Comparison of ENCODE assay signal across 1 cellular context in the genomic region with DNA sequence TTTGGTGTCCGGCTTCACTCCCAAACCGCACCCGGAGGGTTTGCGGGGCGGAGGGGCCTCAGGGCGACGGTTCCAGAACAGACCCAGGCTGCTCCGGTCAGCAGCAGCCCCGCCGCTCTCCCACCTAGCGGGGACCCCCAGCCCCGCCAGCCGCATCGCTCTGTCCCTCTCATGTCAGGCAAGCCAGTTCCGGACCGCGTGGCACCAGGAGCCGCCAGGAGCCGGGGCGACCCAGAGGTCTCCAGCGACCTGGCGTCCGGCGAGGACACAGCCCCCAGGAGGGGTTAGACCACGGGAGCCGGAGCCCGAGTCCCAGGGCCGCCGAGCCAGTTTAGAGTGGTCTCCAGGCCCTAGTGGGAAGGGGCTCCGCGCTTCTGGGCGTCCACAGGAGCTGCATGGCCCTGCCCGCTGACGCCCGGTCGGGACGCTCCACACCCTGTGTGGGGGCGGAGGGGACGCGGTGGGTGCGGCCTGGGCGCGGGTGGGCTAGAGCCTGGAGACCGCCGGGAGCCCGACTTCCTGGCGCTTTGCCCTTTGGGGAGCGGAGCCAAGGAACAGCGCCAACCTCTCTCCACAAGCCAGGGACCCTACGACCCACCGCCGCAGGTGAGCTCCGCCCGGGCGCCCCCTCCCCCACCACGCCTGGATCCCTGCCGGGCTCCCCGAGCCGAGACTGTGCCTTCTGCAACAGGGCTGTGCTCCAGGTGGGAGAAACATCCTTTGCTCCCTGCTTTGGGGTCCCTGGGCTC.
A peak's percentile ranks its signal among the peaks of the same experiment; 100 is the strongest.
TF ChIP-seq lines count a peak whose summit lies in the region.

No MANE protein-coding gene starts in this region.

TF ChIP-seq in HepG2, 621 proteins besides CTCF, POLR2A, EP300 and RAD21 (continued from another document and continues in another):
- TF ChIP-seq, protein P1, sequence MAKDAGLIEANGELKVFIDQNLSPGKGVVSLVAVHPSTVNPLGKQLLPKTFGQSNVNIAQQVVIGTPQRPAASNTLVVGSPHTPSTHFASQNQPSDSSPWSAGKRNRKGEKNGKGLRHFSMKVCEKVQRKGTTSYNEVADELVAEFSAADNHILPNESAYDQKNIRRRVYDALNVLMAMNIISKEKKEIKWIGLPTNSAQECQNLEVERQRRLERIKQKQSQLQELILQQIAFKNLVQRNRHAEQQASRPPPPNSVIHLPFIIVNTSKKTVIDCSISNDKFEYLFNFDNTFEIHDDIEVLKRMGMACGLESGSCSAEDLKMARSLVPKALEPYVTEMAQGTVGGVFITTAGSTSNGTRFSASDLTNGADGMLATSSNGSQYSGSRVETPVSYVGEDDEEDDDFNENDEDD (CRISPR knock-in tag; IDR thresholded peaks at IDR 0.05; ENCODE audit: borderline replicate concordance): no peak
- TF ChIP-seq KDM5A (IDR thresholded peaks at IDR 0.05; ENCODE audit: borderline replicate concordance, low read length): no peak
- no peak for TF ChIP-seq ATF3 (CRISPR knock-in tag; IDR thresholded peaks at IDR 0.05)
- TF ChIP-seq ARID3A (IDR thresholded peaks at IDR 0.05; ENCODE audit: low read depth, low read length): no peak
- no peak for TF ChIP-seq TEAD3 (CRISPR knock-in tag; optimal IDR thresholded peaks at IDR 0.05; ENCODE audit: borderline replicate concordance)
- TF ChIP-seq HOXA7 (CRISPR knock-in tag; IDR thresholded peaks at IDR 0.05): no peak
- peak; percentile 63 for TF ChIP-seq ZFX (CRISPR knock-in tag; IDR thresholded peaks at IDR 0.05; ENCODE audit: low read depth)
- TF ChIP-seq, protein P2, sequence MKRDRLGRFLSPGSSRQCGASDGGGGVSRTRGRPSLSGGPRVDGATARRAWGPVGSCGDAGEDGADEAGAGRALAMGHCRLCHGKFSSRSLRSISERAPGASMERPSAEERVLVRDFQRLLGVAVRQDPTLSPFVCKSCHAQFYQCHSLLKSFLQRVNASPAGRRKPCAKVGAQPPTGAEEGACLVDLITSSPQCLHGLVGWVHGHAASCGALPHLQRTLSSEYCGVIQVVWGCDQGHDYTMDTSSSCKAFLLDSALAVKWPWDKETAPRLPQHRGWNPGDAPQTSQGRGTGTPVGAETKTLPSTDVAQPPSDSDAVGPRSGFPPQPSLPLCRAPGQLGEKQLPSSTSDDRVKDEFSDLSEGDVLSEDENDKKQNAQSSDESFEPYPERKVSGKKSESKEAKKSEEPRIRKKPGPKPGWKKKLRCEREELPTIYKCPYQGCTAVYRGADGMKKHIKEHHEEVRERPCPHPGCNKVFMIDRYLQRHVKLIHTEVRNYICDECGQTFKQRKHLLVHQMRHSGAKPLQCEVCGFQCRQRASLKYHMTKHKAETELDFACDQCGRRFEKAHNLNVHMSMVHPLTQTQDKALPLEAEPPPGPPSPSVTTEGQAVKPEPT (CRISPR knock-in tag; IDR thresholded peaks at IDR 0.05; ENCODE audit: low read depth): no peak
- TF ChIP-seq ZNF572 (CRISPR knock-in tag; IDR thresholded peaks at IDR 0.05): no peak
- TF ChIP-seq NFKBIZ (CRISPR knock-in tag; IDR thresholded peaks at IDR 0.05): no peak
- no peak for TF ChIP-seq FOXA3 (CRISPR knock-in tag; IDR thresholded peaks at IDR 0.05)
- no peak for TF ChIP-seq NCOR1 (IDR thresholded peaks at IDR 0.05; ENCODE audit: borderline replicate concordance, low read length)
- no peak for TF ChIP-seq HOXA3 (CRISPR knock-in tag; IDR thresholded peaks at IDR 0.05)
- no peak; the same call in 1 of the 2 replicates for TF ChIP-seq ZNF619 (CRISPR knock-in tag; IDR thresholded peaks at IDR 0.05)
- TF ChIP-seq REL (CRISPR knock-in tag; conservative IDR thresholded peaks at IDR 0.05): no peak
- TF ChIP-seq ZFP41 (CRISPR knock-in tag; IDR thresholded peaks at IDR 0.05; ENCODE audit: borderline replicate concordance): 0 out of 2 replicates have a peak, but pooled peaks have one; percentile 33
- TF ChIP-seq, protein P3, sequence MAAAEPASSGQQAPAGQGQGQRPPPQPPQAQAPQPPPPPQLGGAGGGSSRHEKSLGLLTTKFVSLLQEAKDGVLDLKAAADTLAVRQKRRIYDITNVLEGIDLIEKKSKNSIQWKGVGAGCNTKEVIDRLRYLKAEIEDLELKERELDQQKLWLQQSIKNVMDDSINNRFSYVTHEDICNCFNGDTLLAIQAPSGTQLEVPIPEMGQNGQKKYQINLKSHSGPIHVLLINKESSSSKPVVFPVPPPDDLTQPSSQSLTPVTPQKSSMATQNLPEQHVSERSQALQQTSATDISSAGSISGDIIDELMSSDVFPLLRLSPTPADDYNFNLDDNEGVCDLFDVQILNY (CRISPR knock-in tag; conservative IDR thresholded peaks at IDR 0.05): no peak
- no peak for TF ChIP-seq ZNF878 (CRISPR knock-in tag; IDR thresholded peaks at IDR 0.05)
- no peak for TF ChIP-seq KMT2B (CRISPR knock-in tag; IDR thresholded peaks at IDR 0.05)
- TF ChIP-seq ZNF574 (CRISPR knock-in tag; IDR thresholded peaks at IDR 0.05): no peak
- TF ChIP-seq THAP7 (CRISPR knock-in tag; IDR thresholded peaks at IDR 0.05): no peak
- no peak for TF ChIP-seq LBX2 (CRISPR knock-in tag; IDR thresholded peaks at IDR 0.05; ENCODE audit: borderline replicate concordance)
- TF ChIP-seq NFKB2 (CRISPR knock-in tag; IDR thresholded peaks at IDR 0.05; ENCODE audit: borderline replicate concordance): peak; percentile 38; the same call in 1 of the 2 replicates
- no peak for TF ChIP-seq HMG20B (CRISPR knock-in tag; conservative IDR thresholded peaks at IDR 0.05)
- no peak for TF ChIP-seq WIZ (CRISPR knock-in tag; IDR thresholded peaks at IDR 0.05)
- TF ChIP-seq DMAP1 (CRISPR knock-in tag; IDR thresholded peaks at IDR 0.05): no peak
- TF ChIP-seq, protein P4, sequence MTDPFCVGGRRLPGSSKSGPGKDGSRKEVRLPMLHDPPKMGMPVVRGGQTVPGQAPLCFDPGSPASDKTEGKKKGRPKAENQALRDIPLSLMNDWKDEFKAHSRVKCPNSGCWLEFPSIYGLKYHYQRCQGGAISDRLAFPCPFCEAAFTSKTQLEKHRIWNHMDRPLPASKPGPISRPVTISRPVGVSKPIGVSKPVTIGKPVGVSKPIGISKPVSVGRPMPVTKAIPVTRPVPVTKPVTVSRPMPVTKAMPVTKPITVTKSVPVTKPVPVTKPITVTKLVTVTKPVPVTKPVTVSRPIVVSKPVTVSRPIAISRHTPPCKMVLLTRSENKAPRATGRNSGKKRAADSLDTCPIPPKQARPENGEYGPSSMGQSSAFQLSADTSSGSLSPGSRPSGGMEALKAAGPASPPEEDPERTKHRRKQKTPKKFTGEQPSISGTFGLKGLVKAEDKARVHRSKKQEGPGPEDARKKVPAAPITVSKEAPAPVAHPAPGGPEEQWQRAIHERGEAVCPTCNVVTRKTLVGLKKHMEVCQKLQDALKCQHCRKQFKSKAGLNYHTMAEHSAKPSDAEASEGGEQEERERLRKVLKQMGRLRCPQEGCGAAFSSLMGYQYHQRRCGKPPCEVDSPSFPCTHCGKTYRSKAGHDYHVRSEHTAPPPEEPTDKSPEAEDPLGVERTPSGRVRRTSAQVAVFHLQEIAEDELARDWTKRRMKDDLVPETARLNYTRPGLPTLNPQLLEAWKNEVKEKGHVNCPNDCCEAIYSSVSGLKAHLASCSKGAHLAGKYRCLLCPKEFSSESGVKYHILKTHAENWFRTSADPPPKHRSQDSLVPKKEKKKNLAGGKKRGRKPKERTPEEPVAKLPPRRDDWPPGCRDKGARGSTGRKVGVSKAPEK (CRISPR knock-in tag; IDR thresholded peaks at IDR 0.05; ENCODE audit: borderline replicate concordance): no peak
- no peak for TF ChIP-seq HOXA5 (CRISPR knock-in tag; IDR thresholded peaks at IDR 0.05)
- TF ChIP-seq HOXD1 (CRISPR knock-in tag; IDR thresholded peaks at IDR 0.05): peak; percentile 25; the same call in 1 of the 2 replicates
- TF ChIP-seq, protein P5, sequence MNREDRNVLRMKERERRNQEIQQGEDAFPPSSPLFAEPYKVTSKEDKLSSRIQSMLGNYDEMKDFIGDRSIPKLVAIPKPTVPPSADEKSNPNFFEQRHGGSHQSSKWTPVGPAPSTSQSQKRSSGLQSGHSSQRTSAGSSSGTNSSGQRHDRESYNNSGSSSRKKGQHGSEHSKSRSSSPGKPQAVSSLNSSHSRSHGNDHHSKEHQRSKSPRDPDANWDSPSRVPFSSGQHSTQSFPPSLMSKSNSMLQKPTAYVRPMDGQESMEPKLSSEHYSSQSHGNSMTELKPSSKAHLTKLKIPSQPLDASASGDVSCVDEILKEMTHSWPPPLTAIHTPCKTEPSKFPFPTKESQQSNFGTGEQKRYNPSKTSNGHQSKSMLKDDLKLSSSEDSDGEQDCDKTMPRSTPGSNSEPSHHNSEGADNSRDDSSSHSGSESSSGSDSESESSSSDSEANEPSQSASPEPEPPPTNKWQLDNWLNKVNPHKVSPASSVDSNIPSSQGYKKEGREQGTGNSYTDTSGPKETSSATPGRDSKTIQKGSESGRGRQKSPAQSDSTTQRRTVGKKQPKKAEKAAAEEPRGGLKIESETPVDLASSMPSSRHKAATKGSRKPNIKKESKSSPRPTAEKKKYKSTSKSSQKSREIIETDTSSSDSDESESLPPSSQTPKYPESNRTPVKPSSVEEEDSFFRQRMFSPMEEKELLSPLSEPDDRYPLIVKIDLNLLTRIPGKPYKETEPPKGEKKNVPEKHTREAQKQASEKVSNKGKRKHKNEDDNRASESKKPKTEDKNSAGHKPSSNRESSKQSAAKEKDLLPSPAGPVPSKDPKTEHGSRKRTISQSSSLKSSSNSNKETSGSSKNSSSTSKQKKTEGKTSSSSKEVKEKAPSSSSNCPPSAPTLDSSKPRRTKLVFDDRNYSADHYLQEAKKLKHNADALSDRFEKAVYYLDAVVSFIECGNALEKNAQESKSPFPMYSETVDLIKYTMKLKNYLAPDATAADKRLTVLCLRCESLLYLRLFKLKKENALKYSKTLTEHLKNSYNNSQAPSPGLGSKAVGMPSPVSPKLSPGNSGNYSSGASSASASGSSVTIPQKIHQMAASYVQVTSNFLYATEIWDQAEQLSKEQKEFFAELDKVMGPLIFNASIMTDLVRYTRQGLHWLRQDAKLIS (CRISPR knock-in tag; IDR thresholded peaks at IDR 0.05): no peak
- no peak for TF ChIP-seq SP1 (IDR thresholded peaks at IDR 0.05)
- TF ChIP-seq SP1 (CRISPR knock-in tag; IDR thresholded peaks at IDR 0.05): no peak
- TF ChIP-seq ZBTB14 (CRISPR knock-in tag; IDR thresholded peaks at IDR 0.05): no peak
- TF ChIP-seq ZNF562 (CRISPR knock-in tag; IDR thresholded peaks at IDR 0.05; ENCODE audit: borderline replicate concordance): no peak
- no peak for TF ChIP-seq NBN (conservative IDR thresholded peaks at IDR 0.05)
- TF ChIP-seq ZSCAN21 (CRISPR knock-in tag; IDR thresholded peaks at IDR 0.05; ENCODE audit: borderline replicate concordance): no peak
- TF ChIP-seq MTF2 (CRISPR knock-in tag; IDR thresholded peaks at IDR 0.05; ENCODE audit: borderline replicate concordance): 0 out of 2 replicates have a peak, but pooled peaks have one; percentile 27
